10 cellular contexts compared by ENCODE assay signal in genomic region chr13:27482996-27483395, GRCh38. TPM values are rescaled to one million over a fixed set of nuclear protein-coding genes. Genes with fewer than 3 reads are reported as not detected.
DNase-seq lines count a peak whose midpoint lies in the region; ATAC-seq, FAIRE-seq and TF ChIP-seq lines count a peak whose summit lies in the region.
"Had no signal": no experiment of that assay in that cellular context is flagged by ENCODE, and none has a peak within 500 bp of the region (broad histone marks: within the 10 kb centered on the region; RNA-seq: fewer than 3 reads in every experiment).

No MANE protein-coding gene starts in this region.

- H3K4me1 ChIP-seq in right lobe of liver (no peaks in the 10 kb centered on the region), HepG2 (ENCODE audit: insufficient read depth, low read length) (peaks cover 2% of the 10 kb centered on the region), Peyer's patch (no peaks in the 10 kb centered on the region), transverse colon (no peaks in the 10 kb centered on the region), A673 (ENCODE audit: insufficient read depth, low read length, poor library complexity, severe bottlenecking) (no peaks in the 10 kb centered on the region)
- H3K4me1 ChIP-seq: esophagus muscularis mucosa had no signal

- H3K27ac ChIP-seq in right lobe of liver (no peak overlapping the region), HepG2 (ENCODE audit: extremely low read length, insufficient read depth, low read length) (no peak overlapping the region), Peyer's patch (peak overlapping the region in 2 of 4 donors; percentile 2 to 57), transverse colon (no peak overlapping the region), A673 (ENCODE audit: low read depth, low read length, poor library complexity, severe bottlenecking) (no peak overlapping the region)
- H3K27ac ChIP-seq: esophagus muscularis mucosa, ovary had no signal

- intact Hi-C loops in right lobe of liver (cut with DNase I) (no loop called here), HepG2 (cut with micrococcal nuclease; ENCODE audit: unreplicated experiment) (loop anchor here (5.0 kb wide), 1 partner anchor 344 kb away; no protein-coding TSS in a partner anchor), transverse colon (cut with DNase I; ENCODE audit: low total_unique reads) (no loop called here), A673 (cut with micrococcal nuclease; ENCODE audit: unreplicated experiment) (no loop called here)

- no peak overlapping the region; the same call in 1 of the 2 replicates for H3K4me2 ChIP-seq in HepG2 (ENCODE audit: low read depth, low read length)

- H3K36me3 ChIP-seq in right lobe of liver = no peaks in the 10 kb centered on the region
- H3K36me3 ChIP-seq in HepG2 (replicated peaks in 1 of 2; ENCODE audit: control insufficient read depth in 1 of 2, insufficient read depth in 2 of 2, low read length in 2 of 2) = no peaks in the 10 kb centered on the region
- no peaks in the 10 kb centered on the region for H3K36me3 ChIP-seq in Peyer's patch
- no peaks in the 10 kb centered on the region for H3K36me3 ChIP-seq in transverse colon
- no peaks in the 10 kb centered on the region for H3K36me3 ChIP-seq in A673 (ENCODE audit: insufficient read depth, low read length, poor library complexity, severe bottlenecking)
- H3K36me3 ChIP-seq: esophagus muscularis mucosa, ovary had no signal

- in situ Hi-C loops in HepG2 (cut with HindIII; ENCODE audit: extremely low pct_ligation_motif_present, low pct_unique_long_range_greater_than_20kb) = loop anchor here (25.0 kb wide), 1 partner anchor 504 kb away; the partner anchor contains the start of gene URAD
- in situ Hi-C loops in transverse colon (cut with MboI; ENCODE audit: low pct_ligation_motif_present in 1 of 4, low pct_unique_long_range_greater_than_20kb in 1 of 4, low sequenced_read_pairs in 3 of 4) = no loop called here

- BruUV-seq in HepG2 (replicated peaks; lab: Mats Ljungman, UMichigan) (no TSS peak), A673 (replicated peaks; lab: Mats Ljungman, UMichigan) (no TSS peak)

- H3K4me3 ChIP-seq in right lobe of liver (no peak overlapping the region), HepG2 (replicated peaks in 1 of 3; ENCODE audit: insufficient read depth in 1 of 3, low read depth in 2 of 3, low read length in 3 of 3) (no peak overlapping the region), Peyer's patch (no peak overlapping the region), transverse colon (no peak overlapping the region), A673 (ENCODE audit: low read depth, low read length, poor library complexity, severe bottlenecking) (no peak overlapping the region)
- H3K4me3 ChIP-seq: esophagus muscularis mucosa, ovary had no signal

- TF ChIP-seq CTCF in right lobe of liver (IDR thresholded peaks at IDR 0.05) (no peak), HepG2 (CRISPR knock-in tag; IDR thresholded peaks at IDR 0.05) (no peak), Peyer's patch (IDR thresholded peaks at IDR 0.05) (no peak), transverse colon (IDR thresholded peaks at IDR 0.05) (no peak), A673 (conservative IDR thresholded peaks at IDR 0.05; ENCODE audit: low read depth, low read length) (no peak)

- no peak for TF ChIP-seq RAD21 in HepG2 (CRISPR knock-in tag; IDR thresholded peaks at IDR 0.05)

- ATAC-seq in right lobe of liver (peak; percentile 58 to 80 (median 69)), HepG2 (no peak), HG03039 (IDR thresholded peaks at IDR 0.05; ENCODE audit: unreplicated experiment) (peak; percentile 81)

- no peak overlapping the region for H2AFZ ChIP-seq in HepG2 (ENCODE audit: low read length)

- no peak for FAIRE-seq in HepG2 (lab: Jason Lieb, UNC)

- H3K9me3 ChIP-seq in right lobe of liver (no peaks in the 10 kb centered on the region), HepG2 (ENCODE audit: low read length) (peaks cover 7% of the 10 kb centered on the region; the same call in 1 of the 2 replicates), Peyer's patch (peaks cover 0 to 6% (median 0%) of the 10 kb centered on the region in 4 donors), transverse colon (no peaks in the 10 kb centered on the region), A673 (ENCODE audit: low read depth, low read length, poor library complexity, severe bottlenecking) (no peaks in the 10 kb centered on the region)
- H3K9me3 ChIP-seq: ovary had no signal

- DNase-seq in right lobe of liver (no peak), HepG2 (ENCODE audit: low spot score) (no peak), Peyer's patch (peak in 2 of 3 donors; percentile 63 to 78), transverse colon (peak; percentile 43), NCI-H2171 (lab: John Stamatoyannopoulos, UW) (no peak), HT-29 (ENCODE audit: low spot score) (no peak), A673 (ENCODE audit: low spot score) (no peak)
- DNase-seq: ovary had no signal

- H3K79me2 ChIP-seq in HepG2 (ENCODE audit: insufficient read depth, low read length) = no peaks in the 10 kb centered on the region

- CTCF ChIA-PET in HepG2 (lab: Yijun Ruan, JAX; ENCODE audit: low intra/inter-chr PET ratio, low total read pairs) (interaction anchor here (3.0 kb wide), 1 partner anchor 344 kb away, joined by 13 read pairs; no protein-coding TSS in a partner anchor), A673 (lab: Charles Lee) (no interaction called here)

- TF ChIP-seq POLR2A in right lobe of liver (IDR thresholded peaks at IDR 0.05) (no peak), HepG2 (IDR thresholded peaks at IDR 0.05; ENCODE audit: insufficient read depth in 1 of 2, low read depth in 2 of 2, low read length in 2 of 2) (no peak), Peyer's patch (IDR thresholded peaks at IDR 0.05) (no peak), transverse colon (IDR thresholded peaks at IDR 0.05) (no peak)

- TF ChIP-seq EP300 in HepG2 (IDR thresholded peaks at IDR 0.05; ENCODE audit: low read depth in 2 of 2, low read length in 2 of 2) (no peak), HepG2 (CRISPR knock-in tag; IDR thresholded peaks at IDR 0.05; ENCODE audit: borderline replicate concordance) (no peak), transverse colon (IDR thresholded peaks at IDR 0.05; ENCODE audit: low read depth) (no peak)

- 63% methylated on average over 7 of the region's 7 CpGs for WGBS in right lobe of liver (ENCODE audit: insufficient coverage, low coverage, low lambda C conversion rate, missing lambda C conversion rate)
- WGBS in HepG2 (ENCODE audit: low lambda C conversion rate) = 49% methylated on average over 7 of the region's 7 CpGs
- 62 to 71% methylated on average over 7 of the region's 7 CpGs for WGBS in transverse colon (ENCODE audit: low coverage in 1 of 2), 2 donors

- no peaks in the 10 kb centered on the region for H4K20me1 ChIP-seq in HepG2 (ENCODE audit: insufficient read depth, low read length)

- H3K27me3 ChIP-seq in right lobe of liver (no peaks in the 10 kb centered on the region), HepG2 (ENCODE audit: control insufficient read depth in 1 of 2, insufficient read depth in 2 of 2, low read length in 2 of 2) (no peaks in the 10 kb centered on the region), Peyer's patch (no peaks in the 10 kb centered on the region), transverse colon (no peaks in the 10 kb centered on the region), A673 (replicated peaks; ENCODE audit: insufficient read depth, low read depth, low read length, poor library complexity) (no peaks in the 10 kb centered on the region)
- H3K27me3 ChIP-seq: ovary had no signal

- POLR2A ChIA-PET in HepG2 (lab: Yijun Ruan, JAX) = no interaction called here
- POLR2A ChIA-PET in A673 (lab: Charles Lee; ENCODE audit: low non-redundant PET) = no interaction called here

- H3K9ac ChIP-seq in HepG2 (ENCODE audit: insufficient read depth, low read depth, low read length) = no peak overlapping the region

RNA-seq across cellular contexts. Expression of gene MTIF3, which starts 32.6 kb away (rescaled TPM):
- total RNA-seq in right lobe of liver = 10 to 100 TPM; 26.5 to 46.0 (median 32.0) TPM
- total RNA-seq in HepG2 (2016; rRNA removed; fragmentation: Illumina TruSeq; extraction: Trizol) = 40.6 and 59.2 TPM in 2 replicates
- total RNA-seq in HepG2 (2016; cell fraction: cytosol; rRNA removed; fragmentation: Illumina TruSeq; extraction: Trizol; ENCODE audit: low read depth) = 23.2 and 29.0 TPM in 2 replicates
- total RNA-seq in HepG2 (2016; cell fraction: insoluble cytoplasmic fraction; rRNA removed; fragmentation: Illumina TruSeq; extraction: Trizol) = 41.6 and 55.7 TPM in 2 replicates
- total RNA-seq in HepG2 (2016; cell fraction: membrane; rRNA removed; fragmentation: Illumina TruSeq; extraction: Trizol) = 47.8 and 50.6 TPM in 2 replicates
- 17.9 and 23.1 TPM in 2 replicates for total RNA-seq in HepG2 (2016; cell fraction: nucleus; rRNA removed; fragmentation: Illumina TruSeq; extraction: Trizol)
- 24.6 and 33.7 TPM in 2 replicates for polyA plus RNA-seq in HepG2 (2011; rRNA removed)
- 20.9 and 29.7 TPM in 2 replicates for polyA plus RNA-seq in HepG2 (2011; cell fraction: cytosol; rRNA removed)
- polyA plus RNA-seq in HepG2 (2011; cell fraction: nucleus; rRNA removed) = 16.6 and 28.3 TPM in 2 replicates
- polyA plus RNA-seq in HepG2 (2012) = 31.1 and 36.0 TPM in 2 replicates
- 33.6 and 40.0 TPM in 2 replicates for polyA plus RNA-seq in HepG2 (2016; cell fraction: cytosol; fragmentation: Illumina TruSeq; extraction: Trizol; ENCODE audit: low read depth)
- 68.6 and 71.5 TPM in 2 replicates for polyA plus RNA-seq in HepG2 (2016; cell fraction: insoluble cytoplasmic fraction; fragmentation: Illumina TruSeq; extraction: Trizol; ENCODE audit: low read depth)
- 44.5 and 54.2 TPM in 2 replicates for polyA plus RNA-seq in HepG2 (2016; cell fraction: membrane; fragmentation: Illumina TruSeq; extraction: Trizol; ENCODE audit: low read depth)
- 38.5 and 43.8 TPM in 2 replicates for polyA plus RNA-seq in HepG2 (2016; cell fraction: nucleus; fragmentation: Illumina TruSeq; extraction: Trizol; ENCODE audit: insufficient read depth, low read depth)
- polyA minus RNA-seq in HepG2 (2011; rRNA and poly(A)+ RNA removed; ENCODE audit: low replicate concordance) = 3.4 and 7.8 TPM in 2 replicates
- 7.6 and 10.5 TPM in 2 replicates for polyA minus RNA-seq in HepG2 (2011; cell fraction: cytosol; rRNA and poly(A)+ RNA removed)
- 16.4 and 20.8 TPM in 2 replicates for polyA minus RNA-seq in HepG2 (2011; cell fraction: nucleus; rRNA and poly(A)+ RNA removed)
- total RNA-seq in Peyer's patch = 100 to 1,000 TPM in 1 of 4 donors, 10 to 100 TPM in 3; 78.6 to 150 (median 86.4) TPM
- total RNA-seq in transverse colon = 10 to 100 TPM; 27.7 to 98.3 (median 66.7) TPM
- total RNA-seq in HT-29 (2014; rRNA removed; shearing (Covaris generic)) = 45.1 and 62.7 TPM in 2 replicates
- 34.4 and 37.1 TPM in 2 replicates for total RNA-seq in A673 (2021)

RNA-seq across cellular contexts. Expression of gene GTF3A, which starts 58.6 kb away (rescaled TPM):
- 100 to 1,000 TPM in 2 of 6 experiments, 10 to 100 TPM in 4; 50.2 to 216 (median 64.9) TPM for total RNA-seq in right lobe of liver
- total RNA-seq in HepG2 (2016; rRNA removed; fragmentation: Illumina TruSeq; extraction: Trizol) = 122 and 176 TPM in 2 replicates
- 1,005 and 1,074 TPM in 2 replicates for total RNA-seq in HepG2 (2016; cell fraction: cytosol; rRNA removed; fragmentation: Illumina TruSeq; extraction: Trizol; ENCODE audit: low read depth)
- total RNA-seq in HepG2 (2016; cell fraction: insoluble cytoplasmic fraction; rRNA removed; fragmentation: Illumina TruSeq; extraction: Trizol) = 110 and 173 TPM in 2 replicates
- total RNA-seq in HepG2 (2016; cell fraction: membrane; rRNA removed; fragmentation: Illumina TruSeq; extraction: Trizol) = 817 and 824 TPM in 2 replicates
- total RNA-seq in HepG2 (2016; cell fraction: nucleus; rRNA removed; fragmentation: Illumina TruSeq; extraction: Trizol) = 71.9 and 77.8 TPM in 2 replicates
- polyA plus RNA-seq in HepG2 (2011; rRNA removed) = 36.0 and 42.1 TPM in 2 replicates
- polyA plus RNA-seq in HepG2 (2011; cell fraction: cytosol; rRNA removed) = 36.5 and 39.7 TPM in 2 replicates
- 30.0 and 32.8 TPM in 2 replicates for polyA plus RNA-seq in HepG2 (2011; cell fraction: nucleus; rRNA removed)
- 67.4 and 79.3 TPM in 2 replicates for polyA plus RNA-seq in HepG2 (2012)
- 1,318 and 1,338 TPM in 2 replicates for polyA plus RNA-seq in HepG2 (2016; cell fraction: cytosol; fragmentation: Illumina TruSeq; extraction: Trizol; ENCODE audit: low read depth)
- 121 and 126 TPM in 2 replicates for polyA plus RNA-seq in HepG2 (2016; cell fraction: insoluble cytoplasmic fraction; fragmentation: Illumina TruSeq; extraction: Trizol; ENCODE audit: low read depth)
- polyA plus RNA-seq in HepG2 (2016; cell fraction: membrane; fragmentation: Illumina TruSeq; extraction: Trizol; ENCODE audit: low read depth) = 873 and 884 TPM in 2 replicates
- polyA plus RNA-seq in HepG2 (2016; cell fraction: nucleus; fragmentation: Illumina TruSeq; extraction: Trizol; ENCODE audit: insufficient read depth, low read depth) = 118 and 129 TPM in 2 replicates
- polyA minus RNA-seq in HepG2 (2011; rRNA and poly(A)+ RNA removed; ENCODE audit: low replicate concordance) = 25.1 and 47.9 TPM in 2 replicates
- 16.9 and 22.6 TPM in 2 replicates for polyA minus RNA-seq in HepG2 (2011; cell fraction: cytosol; rRNA and poly(A)+ RNA removed)
- 16.4 and 20.8 TPM in 2 replicates for polyA minus RNA-seq in HepG2 (2011; cell fraction: nucleus; rRNA and poly(A)+ RNA removed)
- 100 to 1,000 TPM in 1 of 4 donors, 10 to 100 TPM in 3; 29.2 to 179 (median 49.3) TPM for total RNA-seq in Peyer's patch
- 100 to 1,000 TPM in 1 of 4 donors, 10 to 100 TPM in 3; 43.1 to 195 (median 60.0) TPM for total RNA-seq in transverse colon
- 405 and 541 TPM in 2 replicates for total RNA-seq in HT-29 (2014; rRNA removed; shearing (Covaris generic))
- total RNA-seq in A673 (2021) = 126 and 130 TPM in 2 replicates

Comparison
In these comparisons a context has a peak if more than half of its experiments do, and no peak if none do; other contexts are left out.
1. DNase-seq: peak in Peyer's patch (2 of 3) and transverse colon (single experiment); none in right lobe of liver (0 of 3), HepG2 (single experiment), NCI-H2171 (single experiment), HT-29 (single experiment) and A673 (single experiment).